Comparison of ENCODE assay signal across 8 cellular contexts in the genomic region with DNA sequence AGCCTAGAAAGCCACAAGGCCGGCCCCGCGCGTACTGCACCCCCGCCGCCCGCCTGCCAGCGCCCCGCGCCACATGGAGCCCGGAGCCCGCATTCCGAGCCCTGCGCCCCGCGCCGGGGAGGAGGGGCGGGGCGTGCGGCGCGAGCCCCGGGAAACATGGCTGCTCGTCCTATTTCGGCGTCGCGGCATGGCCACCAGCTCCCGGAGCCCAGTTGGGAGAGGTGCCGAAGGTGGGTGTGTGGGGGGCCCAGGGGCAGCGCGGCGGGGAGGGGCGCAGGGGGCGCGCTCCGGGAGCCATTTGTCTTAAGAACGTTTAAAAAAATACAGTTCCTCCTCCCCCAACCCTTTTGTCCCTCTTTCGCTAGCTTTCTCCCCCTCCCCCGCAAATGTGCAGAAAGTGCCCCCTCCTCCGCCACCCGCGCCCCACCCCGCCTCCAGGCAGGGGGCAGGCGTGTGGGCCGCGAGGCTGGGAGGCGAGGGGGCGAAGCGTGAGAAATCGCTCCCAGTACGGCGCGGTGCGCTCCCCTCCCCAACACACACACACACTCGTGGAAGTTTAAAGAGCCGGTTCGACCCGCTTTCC. TPM values are rescaled to one million over a fixed set of nuclear protein-coding genes. Genes with fewer than 3 reads are reported as not detected.
DNase-seq lines count a peak whose midpoint lies in the region; ATAC-seq and TF ChIP-seq lines count a peak whose summit lies in the region.

No MANE protein-coding gene starts in this region.

- ATAC-seq in HG02970 (IDR thresholded peaks at IDR 0.05; ENCODE audit: low FRiP score, unreplicated experiment) = no peak

- no peaks in the 10 kb centered on the region for H3K27me3 ChIP-seq in cardiac muscle cell

- H3K9me3 ChIP-seq in KOPT-K1 (ENCODE audit: insufficient read depth, low read length, poor library complexity, severe bottlenecking) = no peaks in the 10 kb centered on the region
- no peaks in the 10 kb centered on the region for H3K9me3 ChIP-seq in cardiac muscle cell (ENCODE audit: low read depth)

- H3K27ac ChIP-seq in KOPT-K1 (ENCODE audit: low read depth, low read length, poor library complexity, severe bottlenecking) = peak overlapping the region; percentile 99
- peak overlapping the region; percentile 99 for H3K27ac ChIP-seq in cardiac muscle cell
- peak overlapping the region; percentile 83 for H3K27ac ChIP-seq in urinary bladder (ENCODE audit: low read depth)

- peaks cover 11% of the 10 kb centered on the region for H3K36me3 ChIP-seq in KOPT-K1 (ENCODE audit: insufficient read depth, low read length)
- no peaks in the 10 kb centered on the region for H3K36me3 ChIP-seq in cardiac muscle cell
- H3K36me3 ChIP-seq in urinary bladder (ENCODE audit: insufficient read depth) = no peaks in the 10 kb centered on the region

- H3K4me1 ChIP-seq in cardiac muscle cell (ENCODE audit: low read depth) (peaks cover 29% of the 10 kb centered on the region), urinary bladder (ENCODE audit: insufficient read depth) (no peaks in the 10 kb centered on the region)

- in situ Hi-C loops in G401 (cut with HindIII; ENCODE audit: low sequenced_read_pairs) = no loop called here

- no peak for TF ChIP-seq CTCF in cardiac muscle cell (IDR thresholded peaks at IDR 0.05; ENCODE audit: low read depth, low read length)

- under 1% methylated on average over 58 of the region's 59 CpGs for WGBS in urinary bladder

- peak; percentile 54 for DNase-seq in G401 (ENCODE audit: low spot score)
- peak; percentile 24 for DNase-seq in SKM-1 (lab: John Stamatoyannopoulos, UW; ENCODE audit: unreplicated experiment)
- DNase-seq in activated naive CD8-positive, alpha-beta T cell treated with anti-CD3 and anti-CD28 coated beads, Interleukin-2, amount 50 U/mL, for 16 hours (ENCODE audit: low read depth, low spot score) = peak; percentile 33
- peak; percentile 75 to 80 for DNase-seq in cardiac muscle cell (ENCODE audit: low read depth in 1 of 2, low spot score in 1 of 2)
- DNase-seq in pons (ENCODE audit: low spot score) = peak; percentile 76

- H3K4me3 ChIP-seq in cardiac muscle cell (peak overlapping the region; percentile 96), urinary bladder (ENCODE audit: low read depth, low read length) (peak overlapping the region; percentile 94)

RNA-seq across cellular contexts. Expression of a gene that starts 2.5 kb away (rescaled TPM):
- 35.3 and 124 TPM in 2 replicates for total RNA-seq in G401 (2014; rRNA removed; shearing (Covaris generic))
- 140 and 144 TPM in 2 replicates for total RNA-seq in cardiac muscle cell
- 278 and 318 TPM in 2 replicates for polyA plus RNA-seq in cardiac muscle cell
- 56.3 TPM for total RNA-seq in urinary bladder
- 80.1 TPM for polyA plus RNA-seq in urinary bladder

Comparison
In these comparisons a context has a peak if more than half of its experiments do, and no peak if none do; other contexts are left out.
1. DNase-seq: peak in every context shown above with its lines; median percentile 78 in cardiac muscle cell; 76 in pons; 54 in G401; 33 in activated naive CD8-positive, alpha-beta T cell treated with anti-CD3 and anti-CD28 coated beads, Interleukin-2, amount 50 U/mL, for 16 hours; 24 in SKM-1.